Comparison of ENCODE assay signal across 21 cellular contexts in the genomic region with DNA sequence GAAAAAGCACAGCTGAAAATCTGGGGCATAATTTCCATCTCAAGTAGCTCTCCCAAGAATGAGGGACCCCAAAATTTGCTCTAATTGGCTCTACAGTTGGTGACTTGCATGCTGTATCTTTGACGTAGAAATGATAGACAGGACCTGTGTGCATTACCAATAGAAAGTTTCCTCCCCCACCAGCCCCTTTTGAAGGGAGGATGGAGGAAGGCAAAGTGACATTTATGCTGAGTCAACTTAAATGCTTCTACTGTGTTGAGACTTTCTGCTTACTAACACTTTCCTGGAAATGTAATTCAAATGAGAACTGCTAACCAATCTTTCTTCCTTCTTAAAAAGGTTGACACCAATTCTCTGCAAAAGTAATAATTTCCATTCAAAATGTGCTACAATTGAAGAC. TPM values are rescaled to one million over a fixed set of nuclear protein-coding genes. Genes with fewer than 3 reads are reported as not detected.
DNase-seq lines count a peak whose midpoint lies in the region; ATAC-seq, FAIRE-seq and TF ChIP-seq lines count a peak whose summit lies in the region.
"Had no signal": no experiment of that assay in that cellular context is flagged by ENCODE, and none has a peak within 500 bp of the region (broad histone marks: within the 10 kb centered on the region; RNA-seq: fewer than 3 reads in every experiment).

No MANE protein-coding gene starts in this region.

- H2AFZ ChIP-seq in IMR-90 (replicated peaks; ENCODE audit: low read length, poor library complexity) (no peak overlapping the region), HepG2 (ENCODE audit: low read length) (no peak overlapping the region)

- H3K79me2 ChIP-seq in HepG2 (ENCODE audit: insufficient read depth, low read length) = no peaks in the 10 kb centered on the region

- BruUV-seq in IMR-90 (replicated peaks; lab: Mats Ljungman, UMichigan) = no TSS peak
- BruUV-seq in HepG2 (replicated peaks; lab: Mats Ljungman, UMichigan) = no TSS peak

- H3K4me3 ChIP-seq in IMR-90 (ENCODE audit: insufficient read depth, low read depth, low read length) (no peak overlapping the region), SK-N-MC (peak overlapping the region; percentile 51), HepG2 (replicated peaks in 1 of 3; ENCODE audit: insufficient read depth in 1 of 3, low read depth in 2 of 3, low read length in 3 of 3) (no peak overlapping the region)
- H3K4me3 ChIP-seq: GM12878 had no signal

- H3K36me3 ChIP-seq in IMR-90 (ENCODE audit: control insufficient read depth, insufficient read depth, low read length) (no peaks in the 10 kb centered on the region), SK-N-MC (ENCODE audit: insufficient read depth, low read length) (no peaks in the 10 kb centered on the region), HepG2 (replicated peaks in 1 of 2; ENCODE audit: control insufficient read depth in 1 of 2, insufficient read depth in 2 of 2, low read length in 2 of 2) (no peaks in the 10 kb centered on the region)

- H3K27ac ChIP-seq in IMR-90 (ENCODE audit: insufficient read depth, low read length) (no peak overlapping the region), SK-N-MC (peak overlapping the region; percentile 86), HepG2 (ENCODE audit: extremely low read length, insufficient read depth, low read length) (no peak overlapping the region)

- no peak overlapping the region for H2BK120ac ChIP-seq in IMR-90 (ENCODE audit: low read depth, low read length)

- no peaks in the 10 kb centered on the region for H3K79me1 ChIP-seq in IMR-90 (ENCODE audit: low read depth in 1 of 2, low read length in 2 of 2)

- no peak overlapping the region for H3K56ac ChIP-seq in IMR-90 (ENCODE audit: extremely low read depth, insufficient read depth, low read length)

- TF ChIP-seq EP300 in HepG2 (IDR thresholded peaks at IDR 0.05; ENCODE audit: low read depth in 2 of 2, low read length in 2 of 2) = no peak
- no peak for TF ChIP-seq EP300 in HepG2 (CRISPR knock-in tag; IDR thresholded peaks at IDR 0.05; ENCODE audit: borderline replicate concordance)

- no peak overlapping the region for H2BK20ac ChIP-seq in IMR-90 (ENCODE audit: low read depth, low read length)

- DNase-seq in IMR-90 (no peak), SK-N-MC (ENCODE audit: low read depth, low spot score) (no peak), HepG2 (ENCODE audit: low spot score) (no peak), SK-N-DZ (ENCODE audit: low spot score) (no peak), kidney tubule cell (ENCODE audit: low spot score) (no peak), T-helper 2 cell (no peak), left lobe of liver (ENCODE audit: low spot score) (no peak)
- DNase-seq: C1 segment of cervical spinal cord; CD4-positive, CD25-positive, alpha-beta regulatory T cell; CD8-positive, alpha-beta memory T cell; COR-L47; DMS 273 treated with DMSO at 0.1 percent for 48 hours; DMS53; DND-41; EL; GOT3; H9; KBM-7 had no signal

- H3K23ac ChIP-seq in IMR-90 (ENCODE audit: low read depth, low read length) = no peak overlapping the region

- H3K9ac ChIP-seq in IMR-90 (ENCODE audit: low read depth, low read length) (no peak overlapping the region), SK-N-MC (ENCODE audit: insufficient read length) (no peak overlapping the region), HepG2 (ENCODE audit: insufficient read depth, low read depth, low read length) (no peak overlapping the region)

- H4K91ac ChIP-seq in IMR-90 (ENCODE audit: insufficient read depth, low read depth, low read length) = no peak overlapping the region

- FAIRE-seq in HepG2 (lab: Jason Lieb, UNC) = no peak
- FAIRE-seq: GM12878 had no signal

- H2AK9ac ChIP-seq in IMR-90 (replicated peaks; ENCODE audit: low read depth, low read length, poor library complexity) = no peak overlapping the region

- no peak overlapping the region for H4K5ac ChIP-seq in IMR-90 (ENCODE audit: low read depth, low read length)

- no peak overlapping the region for H3K18ac ChIP-seq in IMR-90 (ENCODE audit: low read depth, low read length)

- no peak for TF ChIP-seq CTCF in IMR-90 (conservative IDR thresholded peaks at IDR 0.05; ENCODE audit: low read depth, low read length)
- no peak for TF ChIP-seq CTCF in HepG2 (CRISPR knock-in tag; IDR thresholded peaks at IDR 0.05)

- no peak overlapping the region for H3K14ac ChIP-seq in IMR-90 (replicated peaks; ENCODE audit: low read depth, low read length)

- H3K9me1 ChIP-seq in IMR-90 (ENCODE audit: insufficient read depth, low read length) = no peaks in the 10 kb centered on the region

- H4K8ac ChIP-seq in IMR-90 (ENCODE audit: low read depth in 2 of 2, low read length in 2 of 2) = no peak overlapping the region

- intact Hi-C loops in IMR-90 (cut with micrococcal nuclease) (no loop called here), HepG2 (cut with micrococcal nuclease; ENCODE audit: unreplicated experiment) (loop anchor here (2.0 to 10.0 kb wide), 4 partner anchors 59 to 267 kb away; no protein-coding TSS in a partner anchor)

- POLR2A ChIA-PET in IMR-90 (lab: Charles Lee; ENCODE audit: unreplicated experiment) (no interaction called here), HepG2 (lab: Yijun Ruan, JAX) (no interaction called here)

- in situ Hi-C loops in IMR-90 (cut with MboI; ENCODE audit: low sequenced_read_pairs) (no loop called here), HepG2 (cut with HindIII; ENCODE audit: extremely low pct_ligation_motif_present, low pct_unique_long_range_greater_than_20kb) (loop anchor here (25.0 kb wide), 1 partner anchor 611 kb away; no protein-coding TSS in a partner anchor)

- no peak overlapping the region for H3K4me2 ChIP-seq in IMR-90 (ENCODE audit: low read depth, low read length)
- no peak overlapping the region for H3K4me2 ChIP-seq in HepG2 (ENCODE audit: low read depth, low read length)

- H3K4me1 ChIP-seq in IMR-90 (ENCODE audit: control insufficient read depth, insufficient read depth, low read length) (no peaks in the 10 kb centered on the region), HepG2 (ENCODE audit: insufficient read depth, low read length) (peaks cover 14% of the 10 kb centered on the region)

- no peak overlapping the region for H2AK5ac ChIP-seq in IMR-90 (ENCODE audit: low read depth, low read length)

- H3K4ac ChIP-seq in IMR-90 (ENCODE audit: low read depth, low read length) = no peak overlapping the region

- no peak overlapping the region for H2BK5ac ChIP-seq in IMR-90 (ENCODE audit: low read depth, low read length, poor library complexity, severe bottlenecking)

- H4K20me1 ChIP-seq in IMR-90 (ENCODE audit: insufficient read depth, low read length) (no peaks in the 10 kb centered on the region), HepG2 (ENCODE audit: insufficient read depth, low read length) (no peaks in the 10 kb centered on the region)

- no peak overlapping the region for H2BK15ac ChIP-seq in IMR-90 (ENCODE audit: low read depth, low read length)

- ATAC-seq in IMR-90 (ENCODE audit: low read depth) (no peak), HepG2 (no peak), left lobe of liver (no peak)
- ATAC-seq: GM12878 had no signal

- TF ChIP-seq RAD21 in IMR-90 (IDR thresholded peaks at IDR 0.05; ENCODE audit: low read length) = no peak
- TF ChIP-seq RAD21 in HepG2 (CRISPR knock-in tag; IDR thresholded peaks at IDR 0.05) = no peak

- WGBS in IMR-90 (ENCODE audit: extremely low coverage in 2 of 2, insufficient read length in 1 of 2), 2 experiments = no CpG with 5 or more reads among the region's 1 CpG
- 85% methylated on average over 1 of the region's 1 CpG for WGBS in HepG2 (ENCODE audit: low lambda C conversion rate)

- no peak for TF ChIP-seq POLR2A in IMR-90 (IDR thresholded peaks at IDR 0.05; ENCODE audit: low read depth, low read length)
- TF ChIP-seq POLR2A in HepG2 (IDR thresholded peaks at IDR 0.05; ENCODE audit: insufficient read depth in 1 of 2, low read depth in 2 of 2, low read length in 2 of 2) = no peak

- H3K9me3 ChIP-seq in IMR-90 (ENCODE audit: control insufficient read depth, insufficient read depth, low read length) = peaks cover 1% of the 10 kb centered on the region; the same call in 1 of the 2 replicates
- H3K9me3 ChIP-seq in SK-N-MC (ENCODE audit: low read depth, low read length) = no peaks in the 10 kb centered on the region
- no peaks in the 10 kb centered on the region for H3K9me3 ChIP-seq in HepG2 (ENCODE audit: low read length)
- H3K9me3 ChIP-seq: BE2C had no signal

- dilution Hi-C loops in IMR-90 (cut with HindIII; ENCODE audit: low sequenced_read_pairs, unreplicated experiment) = no loop called here

- H3K27me3 ChIP-seq in IMR-90 (ENCODE audit: control insufficient read depth, insufficient read depth, low read length) = no peaks in the 10 kb centered on the region
- no peaks in the 10 kb centered on the region for H3K27me3 ChIP-seq in HepG2 (ENCODE audit: control insufficient read depth in 1 of 2, insufficient read depth in 2 of 2, low read length in 2 of 2)
- H3K27me3 ChIP-seq: BE2C had no signal

- CTCF ChIA-PET in IMR-90 (lab: Yijun Ruan, JAX) (no interaction called here), HepG2 (lab: Yijun Ruan, JAX; ENCODE audit: low intra/inter-chr PET ratio, low total read pairs) (interaction anchor here (1.4 to 2.4 kb wide), 2 partner anchors 245 to 266 kb away, joined by 4 to 13 read pairs; no protein-coding TSS in a partner anchor)

RNA-seq across cellular contexts. Expression of gene TSPAN8, which starts 31.9 kb away (rescaled TPM):
- not detected in 2 replicates for total RNA-seq in IMR-90 (2012; rRNA removed)
- polyA plus RNA-seq in IMR-90 (2012; rRNA removed) = not detected in 2 replicates
- not detected in 2 replicates for polyA plus RNA-seq in IMR-90 (2012; cell fraction: cytosol; rRNA removed)
- not detected in 2 replicates for polyA plus RNA-seq in IMR-90 (2012; cell fraction: nucleus; rRNA removed; ENCODE audit: low replicate concordance)
- 3.2 and 3.9 TPM in 2 replicates for total RNA-seq in HepG2 (2016; rRNA removed; fragmentation: Illumina TruSeq; extraction: Trizol)
- 1.5 and 1.9 TPM in 2 replicates for total RNA-seq in HepG2 (2016; cell fraction: cytosol; rRNA removed; fragmentation: Illumina TruSeq; extraction: Trizol; ENCODE audit: low read depth)
- 3.2 and 3.7 TPM in 2 replicates for total RNA-seq in HepG2 (2016; cell fraction: insoluble cytoplasmic fraction; rRNA removed; fragmentation: Illumina TruSeq; extraction: Trizol)
- 2.6 and 4.1 TPM in 2 replicates for total RNA-seq in HepG2 (2016; cell fraction: membrane; rRNA removed; fragmentation: Illumina TruSeq; extraction: Trizol)
- total RNA-seq in HepG2 (2016; cell fraction: nucleus; rRNA removed; fragmentation: Illumina TruSeq; extraction: Trizol) = 2.5 and 2.8 TPM in 2 replicates
- polyA plus RNA-seq in HepG2 (2011; rRNA removed) = 2.0 and 3.4 TPM in 2 replicates
- 1.8 and 2.0 TPM in 2 replicates for polyA plus RNA-seq in HepG2 (2011; cell fraction: cytosol; rRNA removed)
- polyA plus RNA-seq in HepG2 (2011; cell fraction: nucleus; rRNA removed) = 0.50 and 0.56 TPM in 2 replicates
- 4.2 and 4.4 TPM in 2 replicates for polyA plus RNA-seq in HepG2 (2012)
- 2.0 and 2.6 TPM in 2 replicates for polyA plus RNA-seq in HepG2 (2016; cell fraction: cytosol; fragmentation: Illumina TruSeq; extraction: Trizol; ENCODE audit: low read depth)
- 3.7 and 4.0 TPM in 2 replicates for polyA plus RNA-seq in HepG2 (2016; cell fraction: insoluble cytoplasmic fraction; fragmentation: Illumina TruSeq; extraction: Trizol; ENCODE audit: low read depth)
- polyA plus RNA-seq in HepG2 (2016; cell fraction: membrane; fragmentation: Illumina TruSeq; extraction: Trizol; ENCODE audit: low read depth) = 1.8 and 2.3 TPM in 2 replicates
- 2.8 and 5.2 TPM in 2 replicates for polyA plus RNA-seq in HepG2 (2016; cell fraction: nucleus; fragmentation: Illumina TruSeq; extraction: Trizol; ENCODE audit: insufficient read depth, low read depth)
- polyA minus RNA-seq in HepG2 (2011; rRNA and poly(A)+ RNA removed; ENCODE audit: low replicate concordance) = 0.50 and 36.3 TPM in 2 replicates
- polyA minus RNA-seq in HepG2 (2011; cell fraction: cytosol; rRNA and poly(A)+ RNA removed) = 1.4 TPM in 1 of 2 replicates, not detected in the other
- 0.99 and 2.1 TPM in 2 replicates for polyA minus RNA-seq in HepG2 (2011; cell fraction: nucleus; rRNA and poly(A)+ RNA removed)
- polyA plus RNA-seq in SK-N-DZ (2014; cell fraction: cytosol; rRNA removed) = not detected in 2 replicates
- not detected in 2 replicates for polyA plus RNA-seq in SK-N-DZ (2014; cell fraction: nucleus; rRNA removed)
- 12.0 TPM for total RNA-seq in left lobe of liver
- total RNA-seq: CD4-positive, CD25-positive, alpha-beta regulatory T cell; CD8-positive, alpha-beta memory T cell; G401; H9 had no signal
- polyA plus RNA-seq: CD4-positive, CD25-positive, alpha-beta regulatory T cell; CD8-positive, alpha-beta memory T cell had no signal
